In the genomic region with DNA sequence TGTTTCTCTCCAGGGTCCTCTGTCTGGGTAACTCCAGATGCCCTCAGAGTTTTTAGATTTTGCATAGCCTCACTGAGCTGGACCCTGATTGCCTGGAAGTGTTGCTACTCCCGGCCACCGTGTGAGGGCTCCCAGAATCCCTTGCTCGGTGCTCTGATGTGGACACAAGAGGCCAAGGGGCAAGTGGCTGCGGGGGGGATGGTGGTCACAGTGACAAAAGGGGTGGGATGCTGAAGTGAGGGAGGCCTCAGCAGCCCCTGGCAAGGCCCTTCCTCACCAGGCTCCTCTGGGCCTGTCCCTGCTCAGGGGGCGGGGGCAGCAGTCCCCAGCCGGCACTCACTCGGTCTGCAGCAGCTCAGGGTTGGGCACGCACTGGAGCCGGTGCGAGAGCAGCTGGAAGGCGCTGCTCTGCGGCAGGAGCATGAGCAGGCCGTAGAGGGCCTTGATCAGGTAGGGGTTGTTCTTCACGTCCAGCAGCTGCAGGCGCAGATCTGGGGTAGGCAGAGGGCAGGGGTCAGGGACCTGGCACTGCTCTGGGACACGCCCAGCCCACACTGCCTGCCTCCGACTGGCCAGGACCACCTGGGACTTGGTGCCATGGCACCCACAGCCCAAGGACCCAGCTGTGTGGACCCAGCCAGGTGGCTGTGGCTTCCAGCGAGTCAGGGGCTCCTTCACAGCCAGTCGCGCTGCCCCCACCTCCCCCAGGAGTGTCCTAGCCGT, we compare ENCODE assay signal across 2 cellular contexts.
TF ChIP-seq lines count a peak whose summit lies in the region.

No MANE protein-coding gene starts in this region.

TF ChIP-seq in HEK293, 187 proteins besides CTCF, POLR2A, EP300 and RAD21:
- TF ChIP-seq ZIC2 (tag by site-specific recombination; IDR thresholded peaks at IDR 0.05) (0 out of 2 replicates have a peak, but pooled peaks have one; percentile 6), EGR2 (tag by site-specific recombination; IDR thresholded peaks at IDR 0.05; ENCODE audit: low read depth) (0 out of 2 replicates have a peak, but pooled peaks have one; percentile 9), BCL11A (tag by site-specific recombination; IDR thresholded peaks at IDR 0.05; ENCODE audit: low read depth) (no peak), ZNF785 (tag by site-specific recombination; IDR thresholded peaks at IDR 0.05) (no peak), ZNF302 (tag by site-specific recombination; IDR thresholded peaks at IDR 0.05; ENCODE audit: low read depth) (no peak)

TF ChIP-seq in HepG2, 621 proteins besides CTCF, POLR2A, EP300 and RAD21:
- TF ChIP-seq CBX1 (IDR thresholded peaks at IDR 0.05; ENCODE audit: low read depth), result no peak
- TF ChIP-seq ZNF3 (CRISPR knock-in tag; IDR thresholded peaks at IDR 0.05), result no peak
- no peak for TF ChIP-seq FOXA1 (IDR thresholded peaks at IDR 0.05)
- TF ChIP-seq FOXA1 (CRISPR knock-in tag; IDR thresholded peaks at IDR 0.05), result peak; percentile 28; the same call in 1 of the 2 replicates
- TF ChIP-seq ZNF788 (CRISPR knock-in tag; IDR thresholded peaks at IDR 0.05; ENCODE audit: borderline replicate concordance), result peak; percentile 13; the same call in 1 of the 2 replicates
- TF ChIP-seq, protein P1, sequence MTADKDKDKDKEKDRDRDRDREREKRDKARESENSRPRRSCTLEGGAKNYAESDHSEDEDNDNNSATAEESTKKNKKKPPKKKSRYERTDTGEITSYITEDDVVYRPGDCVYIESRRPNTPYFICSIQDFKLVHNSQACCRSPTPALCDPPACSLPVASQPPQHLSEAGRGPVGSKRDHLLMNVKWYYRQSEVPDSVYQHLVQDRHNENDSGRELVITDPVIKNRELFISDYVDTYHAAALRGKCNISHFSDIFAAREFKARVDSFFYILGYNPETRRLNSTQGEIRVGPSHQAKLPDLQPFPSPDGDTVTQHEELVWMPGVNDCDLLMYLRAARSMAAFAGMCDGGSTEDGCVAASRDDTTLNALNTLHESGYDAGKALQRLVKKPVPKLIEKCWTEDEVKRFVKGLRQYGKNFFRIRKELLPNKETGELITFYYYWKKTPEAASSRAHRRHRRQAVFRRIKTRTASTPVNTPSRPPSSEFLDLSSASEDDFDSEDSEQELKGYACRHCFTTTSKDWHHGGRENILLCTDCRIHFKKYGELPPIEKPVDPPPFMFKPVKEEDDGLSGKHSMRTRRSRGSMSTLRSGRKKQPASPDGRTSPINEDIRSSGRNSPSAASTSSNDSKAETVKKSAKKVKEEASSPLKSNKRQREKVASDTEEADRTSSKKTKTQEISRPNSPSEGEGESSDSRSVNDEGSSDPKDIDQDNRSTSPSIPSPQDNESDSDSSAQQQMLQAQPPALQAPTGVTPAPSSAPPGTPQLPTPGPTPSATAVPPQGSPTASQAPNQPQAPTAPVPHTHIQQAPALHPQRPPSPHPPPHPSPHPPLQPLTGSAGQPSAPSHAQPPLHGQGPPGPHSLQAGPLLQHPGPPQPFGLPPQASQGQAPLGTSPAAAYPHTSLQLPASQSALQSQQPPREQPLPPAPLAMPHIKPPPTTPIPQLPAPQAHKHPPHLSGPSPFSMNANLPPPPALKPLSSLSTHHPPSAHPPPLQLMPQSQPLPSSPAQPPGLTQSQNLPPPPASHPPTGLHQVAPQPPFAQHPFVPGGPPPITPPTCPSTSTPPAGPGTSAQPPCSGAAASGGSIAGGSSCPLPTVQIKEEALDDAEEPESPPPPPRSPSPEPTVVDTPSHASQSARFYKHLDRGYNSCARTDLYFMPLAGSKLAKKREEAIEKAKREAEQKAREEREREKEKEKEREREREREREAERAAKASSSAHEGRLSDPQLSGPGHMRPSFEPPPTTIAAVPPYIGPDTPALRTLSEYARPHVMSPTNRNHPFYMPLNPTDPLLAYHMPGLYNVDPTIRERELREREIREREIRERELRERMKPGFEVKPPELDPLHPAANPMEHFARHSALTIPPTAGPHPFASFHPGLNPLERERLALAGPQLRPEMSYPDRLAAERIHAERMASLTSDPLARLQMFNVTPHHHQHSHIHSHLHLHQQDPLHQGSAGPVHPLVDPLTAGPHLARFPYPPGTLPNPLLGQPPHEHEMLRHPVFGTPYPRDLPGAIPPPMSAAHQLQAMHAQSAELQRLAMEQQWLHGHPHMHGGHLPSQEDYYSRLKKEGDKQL (CRISPR knock-in tag; IDR thresholded peaks at IDR 0.05; ENCODE audit: low read depth), result no peak
- TF ChIP-seq ZBTB25 (CRISPR knock-in tag; IDR thresholded peaks at IDR 0.05), result no peak
- 0 out of 2 replicates have a peak, but pooled peaks have one; percentile 11 for TF ChIP-seq GABPB1 (CRISPR knock-in tag; IDR thresholded peaks at IDR 0.05)
- no peak for TF ChIP-seq ZNF136 (CRISPR knock-in tag; IDR thresholded peaks at IDR 0.05; ENCODE audit: low read depth)
- TF ChIP-seq ZBTB42 (CRISPR knock-in tag; IDR thresholded peaks at IDR 0.05), result no peak
- peak; percentile 23; the same call in 1 of the 2 replicates for TF ChIP-seq ZFX (CRISPR knock-in tag; IDR thresholded peaks at IDR 0.05; ENCODE audit: low read depth)
- TF ChIP-seq XRCC5 (optimal IDR thresholded peaks at IDR 0.05; ENCODE audit: low read length), result peak; percentile 22
- no peak for TF ChIP-seq HNF4A (CRISPR knock-in tag; IDR thresholded peaks at IDR 0.05)
- TF ChIP-seq ZFP90 (CRISPR knock-in tag; IDR thresholded peaks at IDR 0.05; ENCODE audit: borderline replicate concordance), result no peak
- TF ChIP-seq, protein P2, sequence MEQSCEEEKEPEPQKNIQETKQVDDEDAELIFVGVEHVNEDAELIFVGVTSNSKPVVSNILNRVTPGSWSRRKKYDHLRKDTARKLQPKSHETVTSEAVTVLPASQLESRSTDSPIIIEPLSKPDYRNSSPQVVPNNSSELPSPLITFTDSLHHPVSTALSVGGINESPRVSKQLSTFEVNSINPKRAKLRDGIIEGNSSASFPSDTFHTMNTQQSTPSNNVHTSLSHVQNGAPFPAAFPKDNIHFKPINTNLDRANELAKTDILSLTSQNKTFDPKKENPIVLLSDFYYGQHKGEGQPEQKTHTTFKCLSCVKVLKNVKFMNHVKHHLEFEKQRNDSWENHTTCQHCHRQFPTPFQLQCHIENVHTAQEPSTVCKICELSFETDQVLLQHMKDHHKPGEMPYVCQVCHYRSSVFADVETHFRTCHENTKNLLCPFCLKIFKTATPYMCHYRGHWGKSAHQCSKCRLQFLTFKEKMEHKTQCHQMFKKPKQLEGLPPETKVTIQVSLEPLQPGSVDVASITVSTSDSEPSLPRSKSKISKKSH (CRISPR knock-in tag; IDR thresholded peaks at IDR 0.05; ENCODE audit: borderline replicate concordance), result 0 out of 2 replicates have a peak, but pooled peaks have one; percentile 14
- TF ChIP-seq MNT (IDR thresholded peaks at IDR 0.05), result no peak
- peak; percentile 48 for TF ChIP-seq AGO2 (optimal IDR thresholded peaks at IDR 0.05; ENCODE audit: low read depth, low read length)
- TF ChIP-seq KAT7 (CRISPR knock-in tag; IDR thresholded peaks at IDR 0.05; ENCODE audit: borderline replicate concordance), result no peak
- TF ChIP-seq, protein P3, sequence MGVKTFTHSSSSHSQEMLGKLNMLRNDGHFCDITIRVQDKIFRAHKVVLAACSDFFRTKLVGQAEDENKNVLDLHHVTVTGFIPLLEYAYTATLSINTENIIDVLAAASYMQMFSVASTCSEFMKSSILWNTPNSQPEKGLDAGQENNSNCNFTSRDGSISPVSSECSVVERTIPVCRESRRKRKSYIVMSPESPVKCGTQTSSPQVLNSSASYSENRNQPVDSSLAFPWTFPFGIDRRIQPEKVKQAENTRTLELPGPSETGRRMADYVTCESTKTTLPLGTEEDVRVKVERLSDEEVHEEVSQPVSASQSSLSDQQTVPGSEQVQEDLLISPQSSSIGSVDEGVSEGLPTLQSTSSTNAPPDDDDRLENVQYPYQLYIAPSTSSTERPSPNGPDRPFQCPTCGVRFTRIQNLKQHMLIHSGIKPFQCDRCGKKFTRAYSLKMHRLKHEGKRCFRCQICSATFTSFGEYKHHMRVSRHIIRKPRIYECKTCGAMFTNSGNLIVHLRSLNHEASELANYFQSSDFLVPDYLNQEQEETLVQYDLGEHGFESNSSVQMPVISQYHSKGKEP (CRISPR knock-in tag; IDR thresholded peaks at IDR 0.05), result no peak
- TF ChIP-seq, protein P4, sequence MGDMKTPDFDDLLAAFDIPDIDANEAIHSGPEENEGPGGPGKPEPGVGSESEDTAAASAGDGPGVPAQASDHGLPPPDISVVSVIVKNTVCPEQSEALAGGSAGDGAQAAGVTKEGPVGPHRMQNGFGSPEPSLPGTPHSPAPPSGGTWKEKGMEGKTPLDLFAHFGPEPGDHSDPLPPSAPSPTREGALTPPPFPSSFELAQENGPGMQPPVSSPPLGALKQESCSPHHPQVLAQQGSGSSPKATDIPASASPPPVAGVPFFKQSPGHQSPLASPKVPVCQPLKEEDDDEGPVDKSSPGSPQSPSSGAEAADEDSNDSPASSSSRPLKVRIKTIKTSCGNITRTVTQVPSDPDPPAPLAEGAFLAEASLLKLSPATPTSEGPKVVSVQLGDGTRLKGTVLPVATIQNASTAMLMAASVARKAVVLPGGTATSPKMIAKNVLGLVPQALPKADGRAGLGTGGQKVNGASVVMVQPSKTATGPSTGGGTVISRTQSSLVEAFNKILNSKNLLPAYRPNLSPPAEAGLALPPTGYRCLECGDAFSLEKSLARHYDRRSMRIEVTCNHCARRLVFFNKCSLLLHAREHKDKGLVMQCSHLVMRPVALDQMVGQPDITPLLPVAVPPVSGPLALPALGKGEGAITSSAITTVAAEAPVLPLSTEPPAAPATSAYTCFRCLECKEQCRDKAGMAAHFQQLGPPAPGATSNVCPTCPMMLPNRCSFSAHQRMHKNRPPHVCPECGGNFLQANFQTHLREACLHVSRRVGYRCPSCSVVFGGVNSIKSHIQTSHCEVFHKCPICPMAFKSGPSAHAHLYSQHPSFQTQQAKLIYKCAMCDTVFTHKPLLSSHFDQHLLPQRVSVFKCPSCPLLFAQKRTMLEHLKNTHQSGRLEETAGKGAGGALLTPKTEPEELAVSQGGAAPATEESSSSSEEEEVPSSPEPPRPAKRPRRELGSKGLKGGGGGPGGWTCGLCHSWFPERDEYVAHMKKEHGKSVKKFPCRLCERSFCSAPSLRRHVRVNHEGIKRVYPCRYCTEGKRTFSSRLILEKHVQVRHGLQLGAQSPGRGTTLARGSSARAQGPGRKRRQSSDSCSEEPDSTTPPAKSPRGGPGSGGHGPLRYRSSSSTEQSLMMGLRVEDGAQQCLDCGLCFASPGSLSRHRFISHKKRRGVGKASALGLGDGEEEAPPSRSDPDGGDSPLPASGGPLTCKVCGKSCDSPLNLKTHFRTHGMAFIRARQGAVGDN (CRISPR knock-in tag; IDR thresholded peaks at IDR 0.05), result peak; percentile 93
- TF ChIP-seq ZBTB1 (CRISPR knock-in tag; IDR thresholded peaks at IDR 0.05; ENCODE audit: borderline replicate concordance), result no peak
- TF ChIP-seq ZNF33A (CRISPR knock-in tag; IDR thresholded peaks at IDR 0.05; ENCODE audit: borderline replicate concordance), result no peak
- peak; percentile 38; the same call in 1 of the 2 replicates for TF ChIP-seq NR2F2 (IDR thresholded peaks at IDR 0.05; ENCODE audit: borderline replicate concordance, low read depth)
- no peak for TF ChIP-seq SRY (CRISPR knock-in tag; IDR thresholded peaks at IDR 0.05)
- no peak for TF ChIP-seq ZNF761 (CRISPR knock-in tag; conservative IDR thresholded peaks at IDR 0.05)
- no peak for TF ChIP-seq ZBTB2 (CRISPR knock-in tag; IDR thresholded peaks at IDR 0.05; ENCODE audit: low read depth)
- TF ChIP-seq NR2F6 (IDR thresholded peaks at IDR 0.05), result peak; percentile 63; the same call in 1 of the 2 replicates
- TF ChIP-seq NR2F6 (CRISPR knock-in tag; IDR thresholded peaks at IDR 0.05), result no peak
- no peak for TF ChIP-seq ZNF605 (CRISPR knock-in tag; IDR thresholded peaks at IDR 0.05)
- TF ChIP-seq ZNF143 (CRISPR knock-in tag; IDR thresholded peaks at IDR 0.05), result peak; percentile 74
- TF ChIP-seq, protein P5, sequence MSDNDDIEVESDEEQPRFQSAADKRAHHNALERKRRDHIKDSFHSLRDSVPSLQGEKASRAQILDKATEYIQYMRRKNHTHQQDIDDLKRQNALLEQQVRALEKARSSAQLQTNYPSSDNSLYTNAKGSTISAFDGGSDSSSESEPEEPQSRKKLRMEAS (IDR thresholded peaks at IDR 0.05), result peak; percentile 16; the same call in 1 of the 2 replicates
- no peak for TF ChIP-seq KDM2A (CRISPR knock-in tag; IDR thresholded peaks at IDR 0.05; ENCODE audit: borderline replicate concordance, low read depth)
- TF ChIP-seq GATAD1 (CRISPR knock-in tag; IDR thresholded peaks at IDR 0.05), result no peak
